23 cellular contexts compared by ENCODE assay signal in the genomic region with DNA sequence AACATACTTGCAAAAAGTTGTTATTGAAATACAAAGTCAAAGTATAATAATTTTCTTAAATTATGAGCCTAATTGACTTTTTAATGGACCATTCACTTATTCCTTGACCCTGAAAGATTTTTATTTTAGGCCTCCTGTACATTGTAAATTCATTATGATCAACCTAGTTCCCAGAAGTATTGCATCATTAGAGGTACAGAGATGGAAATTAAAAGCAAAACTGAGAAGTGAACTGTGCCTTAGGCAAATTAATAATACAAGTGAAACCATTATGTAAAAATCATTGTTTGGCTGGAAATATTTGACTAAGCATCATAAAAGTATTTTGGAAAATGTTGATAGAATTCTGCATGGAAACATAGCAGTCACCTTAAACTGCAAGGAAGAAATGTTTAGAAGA.
DNase-seq lines count a peak whose midpoint lies in the region; ATAC-seq and FAIRE-seq lines count a peak whose summit lies in the region.
"Had no signal": no experiment of that assay in that cellular context is flagged by ENCODE, and none has a peak within 500 bp of the region (broad histone marks: within the 10 kb centered on the region; RNA-seq: fewer than 3 reads in every experiment).

No MANE protein-coding gene starts in this region.

- no peak overlapping the region for H3K4me3 Mint-ChIP-seq in activated CD4-positive, alpha-beta T cell treated with anti-CD3 and anti-CD28 coated beads for 36 hours
- no peak overlapping the region for H3K4me3 Mint-ChIP-seq in activated CD4-positive, alpha-beta T cell treated with anti-CD3 and anti-CD28 coated beads, Interleukin-2, amount 10 ng/mL, durations not matched to agents 7 days and 5 days
- H3K4me3 Mint-ChIP-seq in activated T-helper 1 cell treated with anti-CD3 and anti-CD28 coated beads, Interleukin-12 subunit alpha, Interleukin-12 subunit beta, Interleukin-2, Interleukin-4 antibody, amounts not matched to agents 30 ng/mL and 10 ng/mL and 1 ng/mL, durations not matched to agents 14 hours and 24 hours and 36 hours: no peak overlapping the region
- H3K4me3 Mint-ChIP-seq: activated naive CD8-positive, alpha-beta T cell; brain; neural crest cell; T-helper 17 cell had no signal

- in situ Hi-C loops in G401 (cut with HindIII; ENCODE audit: low sequenced_read_pairs): no loop called here

- no peak overlapping the region for H3K27ac Mint-ChIP-seq in activated CD4-positive, alpha-beta T cell treated with anti-CD3 and anti-CD28 coated beads for 36 hours
- H3K27ac Mint-ChIP-seq in activated CD4-positive, alpha-beta T cell treated with anti-CD3 and anti-CD28 coated beads, Interleukin-2, amount 10 ng/mL, durations not matched to agents 7 days and 5 days: no peak overlapping the region
- H3K27ac Mint-ChIP-seq in activated T-helper 1 cell treated with anti-CD3 and anti-CD28 coated beads, Interleukin-12 subunit alpha, Interleukin-12 subunit beta, Interleukin-2, Interleukin-4 antibody, amounts not matched to agents 30 ng/mL and 10 ng/mL and 1 ng/mL, durations not matched to agents 14 hours and 24 hours and 36 hours: peak overlapping the region; percentile 22
- H3K27ac Mint-ChIP-seq: activated naive CD8-positive, alpha-beta T cell; brain; T-helper 17 cell had no signal

- H3K4me1 Mint-ChIP-seq in activated CD4-positive, alpha-beta T cell treated with anti-CD3 and anti-CD28 coated beads for 36 hours: peaks cover 25% of the 10 kb centered on the region
- peaks cover 11% of the 10 kb centered on the region for H3K4me1 Mint-ChIP-seq in activated CD4-positive, alpha-beta T cell treated with anti-CD3 and anti-CD28 coated beads, Interleukin-2, amount 10 ng/mL, durations not matched to agents 7 days and 5 days
- peaks cover 31% of the 10 kb centered on the region for H3K4me1 Mint-ChIP-seq in activated T-helper 1 cell treated with anti-CD3 and anti-CD28 coated beads, Interleukin-12 subunit alpha, Interleukin-12 subunit beta, Interleukin-2, Interleukin-4 antibody, amounts not matched to agents 30 ng/mL and 10 ng/mL and 1 ng/mL, durations not matched to agents 14 hours and 24 hours and 36 hours (ENCODE audit: low read depth)
- H3K4me1 Mint-ChIP-seq: neural crest cell, T-helper 17 cell had no signal

- CTCF ChIA-PET in activated CD4-positive, alpha-beta T cell treated with anti-CD3 and anti-CD28 coated beads for 36 hours (lab: Charles Lee): no interaction called here
- CTCF ChIA-PET in activated CD4-positive, alpha-beta T cell treated with anti-CD3 and anti-CD28 coated beads, Interleukin-2, amount 10 ng/mL, durations not matched to agents 7 days and 5 days (lab: Charles Lee): no interaction called here

- H3K36me3 Mint-ChIP-seq in activated CD4-positive, alpha-beta T cell treated with anti-CD3 and anti-CD28 coated beads for 36 hours (ENCODE audit: low read depth): no peaks in the 10 kb centered on the region
- H3K36me3 Mint-ChIP-seq in activated CD4-positive, alpha-beta T cell treated with anti-CD3 and anti-CD28 coated beads, Interleukin-2, amount 10 ng/mL, durations not matched to agents 7 days and 5 days (ENCODE audit: low read depth): no peaks in the 10 kb centered on the region
- no peaks in the 10 kb centered on the region for H3K36me3 Mint-ChIP-seq in activated T-helper 1 cell treated with anti-CD3 and anti-CD28 coated beads, Interleukin-12 subunit alpha, Interleukin-12 subunit beta, Interleukin-2, Interleukin-4 antibody, amounts not matched to agents 30 ng/mL and 10 ng/mL and 1 ng/mL, durations not matched to agents 14 hours and 24 hours and 36 hours (ENCODE audit: low read depth)
- H3K36me3 Mint-ChIP-seq: activated naive CD8-positive, alpha-beta T cell had no signal

- intact Hi-C loops in activated CD4-positive, alpha-beta T cell treated with anti-CD3 and anti-CD28 coated beads for 36 hours (cut with DNase I, micrococcal nuclease): loop anchor here (5.0 to 10.0 kb wide), 3 partner anchors 160 to 1153 kb away; no protein-coding TSS in a partner anchor
- intact Hi-C loops in activated T-helper 1 cell treated with anti-CD3 and anti-CD28 coated beads, Interleukin-12 subunit alpha, Interleukin-12 subunit beta, Interleukin-2, Interleukin-4 antibody, amounts not matched to agents 30 ng/mL and 10 ng/mL and 1 ng/mL, durations not matched to agents 14 hours and 24 hours and 36 hours (cut with micrococcal nuclease): loop anchor here (5.0 kb wide), 3 partner anchors 915 to 1140 kb away; no protein-coding TSS in a partner anchor

- H3K27me3 Mint-ChIP-seq in activated CD4-positive, alpha-beta T cell treated with anti-CD3 and anti-CD28 coated beads for 36 hours: peaks cover 13% of the 10 kb centered on the region
- no peaks in the 10 kb centered on the region for H3K27me3 Mint-ChIP-seq in activated CD4-positive, alpha-beta T cell treated with anti-CD3 and anti-CD28 coated beads, Interleukin-2, amount 10 ng/mL, durations not matched to agents 7 days and 5 days
- H3K27me3 Mint-ChIP-seq in activated T-helper 1 cell treated with anti-CD3 and anti-CD28 coated beads, Interleukin-12 subunit alpha, Interleukin-12 subunit beta, Interleukin-2, Interleukin-4 antibody, amounts not matched to agents 30 ng/mL and 10 ng/mL and 1 ng/mL, durations not matched to agents 14 hours and 24 hours and 36 hours (ENCODE audit: insufficient read depth): no peaks in the 10 kb centered on the region

- FAIRE-seq in islet of Langerhans (lab: Jason Lieb, UNC): peak; percentile 41

- POLR2A ChIA-PET in activated CD4-positive, alpha-beta T cell treated with anti-CD3 and anti-CD28 coated beads for 36 hours (lab: Charles Lee): no interaction called here
- POLR2A ChIA-PET in activated CD4-positive, alpha-beta T cell treated with anti-CD3 and anti-CD28 coated beads, Interleukin-2, amount 10 ng/mL, durations not matched to agents 7 days and 5 days (lab: Charles Lee): no interaction called here

- no peaks in the 10 kb centered on the region for H3K9me3 Mint-ChIP-seq in activated CD4-positive, alpha-beta T cell treated with anti-CD3 and anti-CD28 coated beads for 36 hours (ENCODE audit: low read depth)
- no peaks in the 10 kb centered on the region for H3K9me3 Mint-ChIP-seq in activated CD4-positive, alpha-beta T cell treated with anti-CD3 and anti-CD28 coated beads, Interleukin-2, amount 10 ng/mL, durations not matched to agents 7 days and 5 days
- H3K9me3 Mint-ChIP-seq in activated T-helper 1 cell treated with anti-CD3 and anti-CD28 coated beads, Interleukin-12 subunit alpha, Interleukin-12 subunit beta, Interleukin-2, Interleukin-4 antibody, amounts not matched to agents 30 ng/mL and 10 ng/mL and 1 ng/mL, durations not matched to agents 14 hours and 24 hours and 36 hours: no peaks in the 10 kb centered on the region
- H3K9me3 Mint-ChIP-seq: neural crest cell had no signal

- peak; percentile 33 for ATAC-seq in activated CD4-positive, alpha-beta T cell treated with anti-CD3 and anti-CD28 coated beads for 36 hours
- ATAC-seq in GM21786 (IDR thresholded peaks at IDR 0.05; ENCODE audit: unreplicated experiment) (peak; percentile 65), HG02840 (IDR thresholded peaks at IDR 0.05; ENCODE audit: low FRiP score, unreplicated experiment) (no peak)
- ATAC-seq: T-helper 17 cell had no signal

- no peak for DNase-seq in activated CD4-positive, alpha-beta T cell treated with anti-CD3 and anti-CD28 coated beads for 36 hours
- DNase-seq in activated CD4-positive, alpha-beta T cell treated with anti-CD3 and anti-CD28 coated beads, Interleukin-2, amount 10 ng/mL, durations not matched to agents 7 days and 5 days: no peak
- DNase-seq in activated T-helper 1 cell treated with anti-CD3 and anti-CD28 coated beads, Interleukin-12 subunit alpha, Interleukin-12 subunit beta, Interleukin-2, Interleukin-4 antibody, amounts not matched to agents 30 ng/mL and 10 ng/mL and 1 ng/mL, durations not matched to agents 14 hours and 24 hours and 36 hours (ENCODE audit: low spot score): no peak
- DNase-seq in G401 (ENCODE audit: low spot score) (no peak), C1 segment of cervical spinal cord (lab: John Stamatoyannopoulos, UW) (no peak)
- DNase-seq: 8988T; activated T-cell treated with anti-CD3 and anti-CD28 coated beads, Interleukin-2, amount 50 U/mL, for 1 hour; Caco-2; DND-41; GOT3; NCI-H1105 treated with DMSO at 0.1 percent for 48 hours; NCI-H2081; NCI-H446; NK-92 treated with Interleukin-12 subunit alpha and Interleukin-12 subunit beta, amount 100 ng/mL, for 24 hours; stimulated activated CD4-positive, alpha-beta T cell treated with anti-CD3 and anti-CD28 coated beads, Interleukin-2, amount 100 ng/mL, for 48 hours; T-helper 17 cell; upper lobe of left lung had no signal
